In genomic region chr3:72270730-72271129, GRCh38 we compare ENCODE assay signal across 2 cellular contexts.
TF ChIP-seq lines count a peak whose summit lies in the region.

No MANE protein-coding gene starts in this region.

TF ChIP-seq in GM12878, 131 proteins besides CTCF, POLR2A, EP300 and RAD21 (continued from another document):
- TF ChIP-seq TAF1 (IDR thresholded peaks at IDR 0.05; ENCODE audit: borderline replicate concordance, low read depth, low read length) (no peak), BACH1 (IDR thresholded peaks at IDR 0.05; ENCODE audit: borderline replicate concordance) (no peak), RFX5 (IDR thresholded peaks at IDR 0.05; ENCODE audit: low read depth, low read length) (no peak), ELK1 (IDR thresholded peaks at IDR 0.05; ENCODE audit: low read depth, low read length) (no peak), CEBPZ (IDR thresholded peaks at IDR 0.05; ENCODE audit: low read depth, low read length) (no peak)
TF ChIP-seq in GM12878: peak in this region for 0.

TF ChIP-seq in liver, 16 proteins besides CTCF, POLR2A, EP300 and RAD21 (continued from another document):
- TF ChIP-seq, protein P1, sequence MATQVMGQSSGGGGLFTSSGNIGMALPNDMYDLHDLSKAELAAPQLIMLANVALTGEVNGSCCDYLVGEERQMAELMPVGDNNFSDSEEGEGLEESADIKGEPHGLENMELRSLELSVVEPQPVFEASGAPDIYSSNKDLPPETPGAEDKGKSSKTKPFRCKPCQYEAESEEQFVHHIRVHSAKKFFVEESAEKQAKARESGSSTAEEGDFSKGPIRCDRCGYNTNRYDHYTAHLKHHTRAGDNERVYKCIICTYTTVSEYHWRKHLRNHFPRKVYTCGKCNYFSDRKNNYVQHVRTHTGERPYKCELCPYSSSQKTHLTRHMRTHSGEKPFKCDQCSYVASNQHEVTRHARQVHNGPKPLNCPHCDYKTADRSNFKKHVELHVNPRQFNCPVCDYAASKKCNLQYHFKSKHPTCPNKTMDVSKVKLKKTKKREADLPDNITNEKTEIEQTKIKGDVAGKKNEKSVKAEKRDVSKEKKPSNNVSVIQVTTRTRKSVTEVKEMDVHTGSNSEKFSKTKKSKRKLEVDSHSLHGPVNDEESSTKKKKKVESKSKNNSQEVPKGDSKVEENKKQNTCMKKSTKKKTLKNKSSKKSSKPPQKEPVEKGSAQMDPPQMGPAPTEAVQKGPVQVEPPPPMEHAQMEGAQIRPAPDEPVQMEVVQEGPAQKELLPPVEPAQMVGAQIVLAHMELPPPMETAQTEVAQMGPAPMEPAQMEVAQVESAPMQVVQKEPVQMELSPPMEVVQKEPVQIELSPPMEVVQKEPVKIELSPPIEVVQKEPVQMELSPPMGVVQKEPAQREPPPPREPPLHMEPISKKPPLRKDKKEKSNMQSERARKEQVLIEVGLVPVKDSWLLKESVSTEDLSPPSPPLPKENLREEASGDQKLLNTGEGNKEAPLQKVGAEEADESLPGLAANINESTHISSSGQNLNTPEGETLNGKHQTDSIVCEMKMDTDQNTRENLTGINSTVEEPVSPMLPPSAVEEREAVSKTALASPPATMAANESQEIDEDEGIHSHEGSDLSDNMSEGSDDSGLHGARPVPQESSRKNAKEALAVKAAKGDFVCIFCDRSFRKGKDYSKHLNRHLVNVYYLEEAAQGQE (IDR thresholded peaks at IDR 0.05), result no peak
- TF ChIP-seq MAX (IDR thresholded peaks at IDR 0.05) (peak; percentile 2), ATF3 (IDR thresholded peaks at IDR 0.05) (no peak), JUND (IDR thresholded peaks at IDR 0.05) (no peak), YY1 (IDR thresholded peaks at IDR 0.05) (peak; percentile 27), EGR1 (IDR thresholded peaks at IDR 0.05; ENCODE audit: low read depth in 2 of 2) (no peak), NR2F2 (IDR thresholded peaks at IDR 0.05) (no peak), FOXA1 (IDR thresholded peaks at IDR 0.05) (no peak), GABPA (IDR thresholded peaks at IDR 0.05 in 1 of 2, conservative IDR thresholded peaks at IDR 0.05 in 1 of 2) (no peak), HNF4A (conservative IDR thresholded peaks at IDR 0.05) (peak in 1 of 2 donors; percentile 29), SP1 (IDR thresholded peaks at IDR 0.05) (peak; percentile 40)
- TF ChIP-seq, protein P2, sequence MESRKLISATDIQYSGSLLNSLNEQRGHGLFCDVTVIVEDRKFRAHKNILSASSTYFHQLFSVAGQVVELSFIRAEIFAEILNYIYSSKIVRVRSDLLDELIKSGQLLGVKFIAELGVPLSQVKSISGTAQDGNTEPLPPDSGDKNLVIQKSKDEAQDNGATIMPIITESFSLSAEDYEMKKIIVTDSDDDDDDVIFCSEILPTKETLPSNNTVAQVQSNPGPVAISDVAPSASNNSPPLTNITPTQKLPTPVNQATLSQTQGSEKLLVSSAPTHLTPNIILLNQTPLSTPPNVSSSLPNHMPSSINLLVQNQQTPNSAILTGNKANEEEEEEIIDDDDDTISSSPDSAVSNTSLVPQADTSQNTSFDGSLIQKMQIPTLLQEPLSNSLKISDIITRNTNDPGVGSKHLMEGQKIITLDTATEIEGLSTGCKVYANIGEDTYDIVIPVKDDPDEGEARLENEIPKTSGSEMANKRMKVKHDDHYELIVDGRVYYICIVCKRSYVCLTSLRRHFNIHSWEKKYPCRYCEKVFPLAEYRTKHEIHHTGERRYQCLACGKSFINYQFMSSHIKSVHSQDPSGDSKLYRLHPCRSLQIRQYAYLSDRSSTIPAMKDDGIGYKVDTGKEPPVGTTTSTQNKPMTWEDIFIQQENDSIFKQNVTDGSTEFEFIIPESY (IDR thresholded peaks at IDR 0.05), result no peak
